In the genomic region with DNA sequence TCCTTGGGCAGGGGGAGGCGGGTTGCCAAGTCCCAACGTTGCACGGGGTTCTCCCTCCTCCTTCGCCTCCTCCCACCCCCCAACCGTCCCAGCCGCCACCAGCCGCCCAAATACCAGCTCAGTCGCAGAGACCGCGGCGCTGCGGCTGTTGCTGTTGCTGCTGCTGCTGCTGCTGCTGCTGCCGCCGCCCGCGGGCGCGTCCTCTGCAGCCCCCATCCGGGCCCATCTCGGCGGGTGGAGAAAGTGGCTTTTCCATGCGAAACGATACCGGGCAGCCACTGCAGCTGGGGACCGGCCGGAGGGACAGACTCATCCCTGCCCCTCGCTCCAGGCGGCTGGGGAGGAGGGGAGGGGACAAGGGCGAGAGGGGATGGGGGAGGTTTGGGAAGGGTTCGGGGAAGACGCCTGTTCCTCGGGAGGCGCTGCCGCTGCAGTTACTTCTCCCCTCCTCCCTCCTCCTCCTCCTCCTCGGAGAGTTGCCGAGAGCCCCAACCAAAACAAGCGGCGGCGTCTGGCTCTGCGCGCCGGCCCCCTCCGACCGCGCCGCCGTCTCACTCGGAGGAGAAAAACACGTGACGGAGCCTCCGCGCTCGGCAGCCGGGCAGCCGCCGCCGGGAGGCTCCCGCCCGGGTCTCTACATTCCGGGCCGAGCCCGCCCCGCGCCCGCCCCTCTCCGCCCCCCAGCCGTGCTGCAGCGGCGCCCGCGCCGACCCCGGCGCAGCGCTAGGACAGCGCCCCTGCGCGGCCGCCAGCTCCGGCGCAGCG, we compare ENCODE assay signal across 8 cellular contexts. TPM values are rescaled to one million over a fixed set of nuclear protein-coding genes. Genes with fewer than 3 reads are reported as not detected.
DNase-seq lines count a peak whose midpoint lies in the region; ATAC-seq and TF ChIP-seq lines count a peak whose summit lies in the region.

A gene with protein sequence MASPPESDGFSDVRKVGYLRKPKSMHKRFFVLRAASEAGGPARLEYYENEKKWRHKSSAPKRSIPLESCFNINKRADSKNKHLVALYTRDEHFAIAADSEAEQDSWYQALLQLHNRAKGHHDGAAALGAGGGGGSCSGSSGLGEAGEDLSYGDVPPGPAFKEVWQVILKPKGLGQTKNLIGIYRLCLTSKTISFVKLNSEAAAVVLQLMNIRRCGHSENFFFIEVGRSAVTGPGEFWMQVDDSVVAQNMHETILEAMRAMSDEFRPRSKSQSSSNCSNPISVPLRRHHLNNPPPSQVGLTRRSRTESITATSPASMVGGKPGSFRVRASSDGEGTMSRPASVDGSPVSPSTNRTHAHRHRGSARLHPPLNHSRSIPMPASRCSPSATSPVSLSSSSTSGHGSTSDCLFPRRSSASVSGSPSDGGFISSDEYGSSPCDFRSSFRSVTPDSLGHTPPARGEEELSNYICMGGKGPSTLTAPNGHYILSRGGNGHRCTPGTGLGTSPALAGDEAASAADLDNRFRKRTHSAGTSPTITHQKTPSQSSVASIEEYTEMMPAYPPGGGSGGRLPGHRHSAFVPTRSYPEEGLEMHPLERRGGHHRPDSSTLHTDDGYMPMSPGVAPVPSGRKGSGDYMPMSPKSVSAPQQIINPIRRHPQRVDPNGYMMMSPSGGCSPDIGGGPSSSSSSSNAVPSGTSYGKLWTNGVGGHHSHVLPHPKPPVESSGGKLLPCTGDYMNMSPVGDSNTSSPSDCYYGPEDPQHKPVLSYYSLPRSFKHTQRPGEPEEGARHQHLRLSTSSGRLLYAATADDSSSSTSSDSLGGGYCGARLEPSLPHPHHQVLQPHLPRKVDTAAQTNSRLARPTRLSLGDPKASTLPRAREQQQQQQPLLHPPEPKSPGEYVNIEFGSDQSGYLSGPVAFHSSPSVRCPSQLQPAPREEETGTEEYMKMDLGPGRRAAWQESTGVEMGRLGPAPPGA (N-terminal part only) (minus strand): TSS at position 610 of the 765 bp plus-strand sequence. CDS start 1,082 bp downstream, outside the sequence.

- H3K36me3 ChIP-seq in PC-3 (ENCODE audit: low read depth, low read length): peaks cover 30% of the 10 kb centered on the region
- H3K36me3 ChIP-seq in neural cell (ENCODE audit: insufficient read depth, low read length): peaks cover 12% of the 10 kb centered on the region

- peak within 1 kb of the TSS; percentile 97 for H3K4me2 ChIP-seq in PC-3 (ENCODE audit: low read length)
- peak within 1 kb of the TSS; percentile 76 for H3K4me2 ChIP-seq in neural cell (ENCODE audit: low read length)

- peak within 1 kb of the TSS; percentile 96 for H3K9ac ChIP-seq in PC-3 (ENCODE audit: low read length)
- peak within 1 kb of the TSS; percentile 93 for H3K9ac ChIP-seq in neural cell (ENCODE audit: low read length)

- TF ChIP-seq CTCF in PC-3 (conservative IDR thresholded peaks at IDR 0.05; ENCODE audit: low read depth, low read length) (no peak), fibroblast of villous mesenchyme (IDR thresholded peaks at IDR 0.05; ENCODE audit: insufficient read depth, low read depth, low read length) (no peak), neural cell (IDR thresholded peaks at IDR 0.05; ENCODE audit: poor library complexity, severe bottlenecking) (peak; percentile 61)

- BruUV-seq in PC-3 (replicated peaks; lab: Mats Ljungman, UMichigan): no TSS peak

- H3F3A ChIP-seq in PC-3 (ENCODE audit: low read length, unreplicated experiment): no peaks in the 10 kb centered on the region
- H3F3A ChIP-seq in neural cell (ENCODE audit: insufficient read depth, low read length, poor library complexity, severe bottlenecking): no peaks in the 10 kb centered on the region

- H3K4me3 ChIP-seq in PC-3 (ENCODE audit: low read length): peak within 1 kb of the TSS; percentile 88
- peak within 1 kb of the TSS; percentile 70 for H3K4me3 ChIP-seq in fibroblast of villous mesenchyme (ENCODE audit: low read depth, low read length)
- peak within 1 kb of the TSS; percentile 97 for H3K4me3 ChIP-seq in neural cell (ENCODE audit: low read length)

- peak; percentile 64 for TF ChIP-seq RAD21 in neural cell (conservative IDR thresholded peaks at IDR 0.05)

- H2AFZ ChIP-seq in PC-3 (ENCODE audit: low read length): peak within 1 kb of the TSS; percentile 82
- H2AFZ ChIP-seq in neural cell (ENCODE audit: low read depth, low read length): peak within 1 kb of the TSS; percentile 73

- CTCF ChIA-PET in PC-3 (lab: Charles Lee): interaction anchor here (0.6 to 1.5 kb wide), 4 partner anchors 323 to 1134 kb away, joined by 3 to 5 read pairs (median 4); no protein-coding TSS in a partner anchor

- peaks cover 36% of the 10 kb centered on the region for H3K4me1 ChIP-seq in PC-3 (ENCODE audit: insufficient read depth, low read length)

- DNase-seq in COLO668 (lab: John Stamatoyannopoulos, UW; ENCODE audit: unreplicated experiment) (peak; percentile 89), PC-3 (peak; percentile 75), fibroblast of villous mesenchyme (ENCODE audit: low read depth) (peak; percentile 84)
- DNase-seq in activated effector memory CD4-positive, alpha-beta T cell treated with anti-CD3 and anti-CD28 coated beads, Interleukin-2, amount 50 U/mL, for 16 hours: peak; percentile 83

- H4K20me1 ChIP-seq in PC-3 (ENCODE audit: low read length) (0 out of 2 replicates have a peak, but pooled peaks cover 5% of the 10 kb centered on the region), neural cell (ENCODE audit: insufficient read depth) (no peaks in the 10 kb centered on the region)

- H3K27ac ChIP-seq in PC-3 (ENCODE audit: low read length) (peak within 1 kb of the TSS; percentile 88), neural cell (ENCODE audit: low read length) (peak within 1 kb of the TSS; percentile 84), temporal lobe (ENCODE audit: low read depth, low read length) (peak within 1 kb of the TSS; percentile 61)

- intact Hi-C loops in PC-3 (cut with micrococcal nuclease): loop anchor here (5.0 to 10.0 kb wide), 3 partner anchors 185 to 1005 kb away; no protein-coding TSS in a partner anchor

- ATAC-seq in GM19455 (IDR thresholded peaks at IDR 0.05; ENCODE audit: unreplicated experiment) (peak; percentile 36), HG03565 (IDR thresholded peaks at IDR 0.05; ENCODE audit: unreplicated experiment) (peak; percentile 26), PC-3 (peak; percentile 13)

- H3K79me2 ChIP-seq in PC-3 (ENCODE audit: low read length): peaks cover 68% of the 10 kb centered on the region
- H3K79me2 ChIP-seq in neural cell (replicated peaks; ENCODE audit: insufficient read depth, low read length): peaks cover 48% of the 10 kb centered on the region

- POLR2A ChIA-PET in PC-3 (lab: Charles Lee; ENCODE audit: unreplicated experiment): interaction anchor here (0.5 to 0.7 kb wide), 8 partner anchors 21 to 1127 kb away, joined by 3 to 14 read pairs (median 5); no protein-coding TSS in a partner anchor

- H3K9me2 ChIP-seq in PC-3 (replicated peaks; ENCODE audit: low read length) (no peaks in the 10 kb centered on the region), neural cell (ENCODE audit: insufficient read depth, low read length) (no peaks in the 10 kb centered on the region)

- TF ChIP-seq EP300 in neural cell (conservative IDR thresholded peaks at IDR 0.05; ENCODE audit: poor library complexity, severe bottlenecking): no peak

- no peaks in the 10 kb centered on the region for H3K9me3 ChIP-seq in PC-3 (ENCODE audit: low read length)
- H3K9me3 ChIP-seq in neural cell (ENCODE audit: low read length): peaks cover 2% of the 10 kb centered on the region

- H3K27me3 ChIP-seq in PC-3 (ENCODE audit: low read length): no peaks in the 10 kb centered on the region
- H3K27me3 ChIP-seq in neural cell (ENCODE audit: insufficient read depth, low read depth, low read length): no peaks in the 10 kb centered on the region

TF ChIP-seq in neural cell, 6 proteins besides CTCF, POLR2A, EP300 and RAD21:
- peak; percentile 74 for TF ChIP-seq TAF1 (IDR thresholded peaks at IDR 0.05; ENCODE audit: low read depth)
- TF ChIP-seq SMC3 (conservative IDR thresholded peaks at IDR 0.05; ENCODE audit: poor library complexity): peak; percentile 53
- TF ChIP-seq MXI1 (conservative IDR thresholded peaks at IDR 0.05; ENCODE audit: poor library complexity, severe bottlenecking): peak; percentile 43
- no peak for TF ChIP-seq EZH2 (IDR thresholded peaks at IDR 0.05; ENCODE audit: borderline replicate concordance, insufficient read depth, low read length, poor library complexity, severe bottlenecking)
- TF ChIP-seq POLR2AphosphoS5 (IDR thresholded peaks at IDR 0.05): peak; percentile 45
- TF ChIP-seq, protein P1, sequence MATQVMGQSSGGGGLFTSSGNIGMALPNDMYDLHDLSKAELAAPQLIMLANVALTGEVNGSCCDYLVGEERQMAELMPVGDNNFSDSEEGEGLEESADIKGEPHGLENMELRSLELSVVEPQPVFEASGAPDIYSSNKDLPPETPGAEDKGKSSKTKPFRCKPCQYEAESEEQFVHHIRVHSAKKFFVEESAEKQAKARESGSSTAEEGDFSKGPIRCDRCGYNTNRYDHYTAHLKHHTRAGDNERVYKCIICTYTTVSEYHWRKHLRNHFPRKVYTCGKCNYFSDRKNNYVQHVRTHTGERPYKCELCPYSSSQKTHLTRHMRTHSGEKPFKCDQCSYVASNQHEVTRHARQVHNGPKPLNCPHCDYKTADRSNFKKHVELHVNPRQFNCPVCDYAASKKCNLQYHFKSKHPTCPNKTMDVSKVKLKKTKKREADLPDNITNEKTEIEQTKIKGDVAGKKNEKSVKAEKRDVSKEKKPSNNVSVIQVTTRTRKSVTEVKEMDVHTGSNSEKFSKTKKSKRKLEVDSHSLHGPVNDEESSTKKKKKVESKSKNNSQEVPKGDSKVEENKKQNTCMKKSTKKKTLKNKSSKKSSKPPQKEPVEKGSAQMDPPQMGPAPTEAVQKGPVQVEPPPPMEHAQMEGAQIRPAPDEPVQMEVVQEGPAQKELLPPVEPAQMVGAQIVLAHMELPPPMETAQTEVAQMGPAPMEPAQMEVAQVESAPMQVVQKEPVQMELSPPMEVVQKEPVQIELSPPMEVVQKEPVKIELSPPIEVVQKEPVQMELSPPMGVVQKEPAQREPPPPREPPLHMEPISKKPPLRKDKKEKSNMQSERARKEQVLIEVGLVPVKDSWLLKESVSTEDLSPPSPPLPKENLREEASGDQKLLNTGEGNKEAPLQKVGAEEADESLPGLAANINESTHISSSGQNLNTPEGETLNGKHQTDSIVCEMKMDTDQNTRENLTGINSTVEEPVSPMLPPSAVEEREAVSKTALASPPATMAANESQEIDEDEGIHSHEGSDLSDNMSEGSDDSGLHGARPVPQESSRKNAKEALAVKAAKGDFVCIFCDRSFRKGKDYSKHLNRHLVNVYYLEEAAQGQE (IDR thresholded peaks at IDR 0.05; ENCODE audit: borderline replicate concordance): peak; percentile 51

RNA-seq across cellular contexts. Expression of the gene that starts here (rescaled TPM):
- total RNA-seq in PC-3 (2014; rRNA removed): 38.8 and 43.8 TPM in 2 replicates
- total RNA-seq in fibroblast of villous mesenchyme: 33.2 and 33.8 TPM in 2 replicates
- 7.2 and 7.4 TPM in 2 replicates for polyA plus RNA-seq in neural cell
- 23.6 and 29.6 TPM in 2 replicates for polyA minus RNA-seq in neural cell
- 14.3 TPM for total RNA-seq in temporal lobe

Comparison
In these comparisons a context has a peak if more than half of its experiments do, and no peak if none do; other contexts are left out.
1. Peak in every context shown above with its lines: DNase-seq, ATAC-seq, H3K4me3 ChIP-seq and H3K27ac ChIP-seq.